ENCODE assay signal across 17 cellular contexts in genomic region chr7:32870298-32870697, GRCh38. TPM values are rescaled to one million over a fixed set of nuclear protein-coding genes. Genes with fewer than 3 reads are reported as not detected.
DNase-seq lines count a peak whose midpoint lies in the region; ATAC-seq, FAIRE-seq and TF ChIP-seq lines count a peak whose summit lies in the region.
"Had no signal": no experiment of that assay in that cellular context is flagged by ENCODE, and none has a peak within 500 bp of the region (broad histone marks: within the 10 kb centered on the region; RNA-seq: fewer than 3 reads in every experiment).

No MANE protein-coding gene starts in this region.

- peaks cover 13 to 50% of the 10 kb centered on the region in 2 donors for H3K36me3 Mint-ChIP-seq in activated T-cell treated with anti-CD3 and anti-CD28 coated beads, Interleukin-2, amount 50 U/mL, for 72 hours (ENCODE audit: insufficient read depth in 2 of 2)
- H3K36me3 Mint-ChIP-seq in natural killer cell (peaks cover 27% of the 10 kb centered on the region), astrocyte (ENCODE audit: low read depth, unreplicated experiment) (peaks cover 14% of the 10 kb centered on the region)
- peaks cover 36% of the 10 kb centered on the region for H3K36me3 Mint-ChIP-seq in natural killer cell treated with Interleukin-12 subunit alpha and Interleukin-12 subunit beta and Interleukin-15 and Interleukin-18, amount 100 ng/mL, for 72 hours
- peaks cover 87% of the 10 kb centered on the region for H3K36me3 Mint-ChIP-seq in stimulated activated effector memory CD8-positive, alpha-beta T cell treated with anti-CD3 and anti-CD28 coated beads, Interleukin-12 subunit alpha, Interleukin-12 subunit beta, amount 100 ng/mL, for 72 hours

- H3K4me1 ChIP-seq in astrocyte (ENCODE audit: insufficient read depth, low read length) (no peaks in the 10 kb centered on the region), MM.1S (ENCODE audit: low read length) (no peaks in the 10 kb centered on the region)

- H3K9me2 ChIP-seq in MM.1S (replicated peaks; ENCODE audit: insufficient read depth, low read length): no peaks in the 10 kb centered on the region

- intact Hi-C loops in natural killer cell (cut with micrococcal nuclease): no loop called here

- H3K27me3 ChIP-seq in astrocyte (ENCODE audit: insufficient read depth, low read length) (no peaks in the 10 kb centered on the region), MM.1S (replicated peaks; ENCODE audit: insufficient read depth, low read length) (no peaks in the 10 kb centered on the region)

- H3K9me3 ChIP-seq in astrocyte (ENCODE audit: insufficient read depth, low read depth, low read length) (no peaks in the 10 kb centered on the region), MM.1S (replicated peaks; ENCODE audit: insufficient read depth, low read length) (no peaks in the 10 kb centered on the region)

- no peaks in the 10 kb centered on the region for H3K27me3 Mint-ChIP-seq in activated T-cell treated with anti-CD3 and anti-CD28 coated beads, Interleukin-2, amount 50 U/mL, for 72 hours (ENCODE audit: low read depth)
- no peaks in the 10 kb centered on the region for H3K27me3 Mint-ChIP-seq in natural killer cell (ENCODE audit: low read depth in 2 of 2)
- H3K27me3 Mint-ChIP-seq in natural killer cell treated with Interleukin-12 subunit alpha and Interleukin-12 subunit beta and Interleukin-15 and Interleukin-18, amount 100 ng/mL, for 72 hours: no peaks in the 10 kb centered on the region
- H3K27me3 Mint-ChIP-seq in astrocyte (ENCODE audit: low read depth, unreplicated experiment): no peaks in the 10 kb centered on the region
- H3K27me3 Mint-ChIP-seq: B cell; CD4-positive, alpha-beta memory T cell had no signal

- TF ChIP-seq CTCF in natural killer cell (IDR thresholded peaks at IDR 0.05) (no peak), astrocyte (IDR thresholded peaks at IDR 0.05; ENCODE audit: insufficient read depth, low read depth, low read length) (no peak), MM.1S (IDR thresholded peaks at IDR 0.05; ENCODE audit: low read length) (no peak)

- H3K4me2 ChIP-seq in astrocyte (ENCODE audit: low read length) (no peak overlapping the region), MM.1S (ENCODE audit: low read depth, low read length) (no peak overlapping the region)

- H3F3A ChIP-seq in MM.1S (ENCODE audit: insufficient read depth, low read length): no peaks in the 10 kb centered on the region

- no peak overlapping the region for H3K9ac ChIP-seq in astrocyte (ENCODE audit: low read length)
- no peak overlapping the region for H3K9ac ChIP-seq in MM.1S (ENCODE audit: low read length)

- H3K36me3 ChIP-seq in astrocyte (ENCODE audit: insufficient read depth, low read length) (peaks cover 46% of the 10 kb centered on the region), MM.1S (replicated peaks; ENCODE audit: insufficient read depth, low read length) (peaks cover 15% of the 10 kb centered on the region; the same call in 1 of the 2 replicates)

- no peak overlapping the region for H2AFZ ChIP-seq in astrocyte (ENCODE audit: low read depth, low read length)
- H2AFZ ChIP-seq in MM.1S (ENCODE audit: low read length): no peak overlapping the region

- FAIRE-seq in astrocyte (lab: Jason Lieb, UNC): no peak
- FAIRE-seq: A204.1, G401.6, GM12891 had no signal

- H4K20me1 ChIP-seq in astrocyte (ENCODE audit: insufficient read depth, low read length): peaks cover 33% of the 10 kb centered on the region
- H4K20me1 ChIP-seq in MM.1S (ENCODE audit: insufficient read depth, low read length): no peaks in the 10 kb centered on the region

- DNase-seq in activated T-cell treated with anti-CD3 and anti-CD28 coated beads, Interleukin-2, amount 50 U/mL, for 72 hours: no peak
- no peak for DNase-seq in activated T-cell treated with anti-CD3 and anti-CD28 coated beads, Interleukin-2, amount 50 U/mL, for 48 hours
- DNase-seq in natural killer cell (no peak), astrocyte (ENCODE audit: low read depth) (no peak), HT-29 (ENCODE audit: low spot score) (no peak), MM.1S (no peak)
- no peak for DNase-seq in natural killer cell treated with Interleukin-12 subunit alpha and Interleukin-12 subunit beta and Interleukin-15 and Interleukin-18, amount 100 ng/mL, for 72 hours (ENCODE audit: low spot score)
- no peak for DNase-seq in stimulated activated effector memory CD8-positive, alpha-beta T cell treated with anti-CD3 and anti-CD28 coated beads, Interleukin-12 subunit alpha, Interleukin-12 subunit beta, amount 100 ng/mL, for 72 hours (ENCODE audit: low spot score in 2 of 2)
- DNase-seq: CD4-positive, alpha-beta memory T cell; DMS79; GOT3; H9 had no signal

- peaks cover 4 to 7% of the 10 kb centered on the region in 2 donors for H3K9me3 Mint-ChIP-seq in activated T-cell treated with anti-CD3 and anti-CD28 coated beads, Interleukin-2, amount 50 U/mL, for 72 hours
- H3K9me3 Mint-ChIP-seq in natural killer cell (no peaks in the 10 kb centered on the region), astrocyte (ENCODE audit: unreplicated experiment) (no peaks in the 10 kb centered on the region)
- H3K9me3 Mint-ChIP-seq in natural killer cell treated with Interleukin-12 subunit alpha and Interleukin-12 subunit beta and Interleukin-15 and Interleukin-18, amount 100 ng/mL, for 72 hours: no peaks in the 10 kb centered on the region
- H3K9me3 Mint-ChIP-seq in stimulated activated effector memory CD8-positive, alpha-beta T cell treated with anti-CD3 and anti-CD28 coated beads, Interleukin-12 subunit alpha, Interleukin-12 subunit beta, amount 100 ng/mL, for 72 hours: peaks cover 3% of the 10 kb centered on the region

- peaks cover 33% of the 10 kb centered on the region for H3K4me1 Mint-ChIP-seq in activated T-cell treated with anti-CD3 and anti-CD28 coated beads, Interleukin-2, amount 50 U/mL, for 72 hours (ENCODE audit: low read depth)
- H3K4me1 Mint-ChIP-seq in natural killer cell: peaks cover 58 to 62% of the 10 kb centered on the region in 2 donors
- H3K4me1 Mint-ChIP-seq in natural killer cell treated with Interleukin-12 subunit alpha and Interleukin-12 subunit beta and Interleukin-15 and Interleukin-18, amount 100 ng/mL, for 72 hours (ENCODE audit: low read depth in 2 of 2): peaks cover 26 to 34% of the 10 kb centered on the region in 2 donors
- no peaks in the 10 kb centered on the region for H3K4me1 Mint-ChIP-seq in astrocyte (ENCODE audit: low read depth, unreplicated experiment)
- H3K4me1 Mint-ChIP-seq in stimulated activated effector memory CD8-positive, alpha-beta T cell treated with anti-CD3 and anti-CD28 coated beads, Interleukin-12 subunit alpha, Interleukin-12 subunit beta, amount 100 ng/mL, for 72 hours: peaks cover 32% of the 10 kb centered on the region

- peak overlapping the region; percentile 24 to 46 for H3K4me3 Mint-ChIP-seq in activated T-cell treated with anti-CD3 and anti-CD28 coated beads, Interleukin-2, amount 50 U/mL, for 72 hours
- H3K4me3 Mint-ChIP-seq in natural killer cell (peak overlapping the region; percentile 10), astrocyte (ENCODE audit: unreplicated experiment) (no peak overlapping the region)
- H3K4me3 Mint-ChIP-seq in natural killer cell treated with Interleukin-12 subunit alpha and Interleukin-12 subunit beta and Interleukin-15 and Interleukin-18, amount 100 ng/mL, for 72 hours: no peak overlapping the region
- no peak overlapping the region for H3K4me3 Mint-ChIP-seq in stimulated activated effector memory CD8-positive, alpha-beta T cell treated with anti-CD3 and anti-CD28 coated beads, Interleukin-12 subunit alpha, Interleukin-12 subunit beta, amount 100 ng/mL, for 72 hours
- H3K4me3 Mint-ChIP-seq: B cell; CD4-positive, alpha-beta memory T cell; H9 had no signal

- peak overlapping the region; percentile 68 for H3K27ac Mint-ChIP-seq in activated T-cell treated with anti-CD3 and anti-CD28 coated beads, Interleukin-2, amount 50 U/mL, for 72 hours
- peak overlapping the region; percentile 45 to 56 for H3K27ac Mint-ChIP-seq in natural killer cell
- peak overlapping the region in 1 of 2 donors; percentile 12 for H3K27ac Mint-ChIP-seq in natural killer cell treated with Interleukin-12 subunit alpha and Interleukin-12 subunit beta and Interleukin-15 and Interleukin-18, amount 100 ng/mL, for 72 hours
- H3K27ac Mint-ChIP-seq in astrocyte (ENCODE audit: unreplicated experiment): peak overlapping the region; percentile 15
- no peak overlapping the region for H3K27ac Mint-ChIP-seq in stimulated activated effector memory CD8-positive, alpha-beta T cell treated with anti-CD3 and anti-CD28 coated beads, Interleukin-12 subunit alpha, Interleukin-12 subunit beta, amount 100 ng/mL, for 72 hours
- H3K27ac Mint-ChIP-seq: B cell, H9 had no signal

- ATAC-seq in activated T-cell treated with anti-CD3 and anti-CD28 coated beads, Interleukin-2, amount 50 U/mL, for 72 hours (replicated peaks in 1 of 2): peak; percentile 81 to 88
- no peak for ATAC-seq in natural killer cell
- no peak for ATAC-seq in natural killer cell treated with Interleukin-12 subunit alpha and Interleukin-12 subunit beta and Interleukin-15 and Interleukin-18, amount 100 ng/mL, for 72 hours
- ATAC-seq in stimulated activated effector memory CD8-positive, alpha-beta T cell treated with anti-CD3 and anti-CD28 coated beads, Interleukin-12 subunit alpha, Interleukin-12 subunit beta, amount 100 ng/mL, for 72 hours: peak; percentile 90

- H3K27ac ChIP-seq in astrocyte (ENCODE audit: low read depth, low read length) (no peak overlapping the region), MM.1S (ENCODE audit: low read length) (no peak overlapping the region)
- H3K27ac ChIP-seq: C4-2B had no signal

- H3K79me2 ChIP-seq in astrocyte (ENCODE audit: insufficient read depth, low read length) (peaks cover 24% of the 10 kb centered on the region), MM.1S (ENCODE audit: low read length) (peaks cover 36% of the 10 kb centered on the region)

- H3K4me3 ChIP-seq in astrocyte (ENCODE audit: insufficient read depth, low read depth, low read length) (no peak overlapping the region), MM.1S (ENCODE audit: low read length) (no peak overlapping the region)

RNA-seq across cellular contexts. Expression of gene KBTBD2, which starts 21.3 kb away (rescaled TPM):
- total RNA-seq in activated T-cell treated with anti-CD3 and anti-CD28 coated beads, Interleukin-2, amount 50 U/mL, for 72 hours: 10 to 100 TPM; 30.1 to 35.9 TPM
- 100 to 1,000 TPM; 124 to 161 (median 150) TPM for total RNA-seq in natural killer cell
- 10 to 100 TPM; 36.3 to 38.8 TPM for total RNA-seq in natural killer cell treated with Interleukin-12 subunit alpha and Interleukin-12 subunit beta and Interleukin-15 and Interleukin-18, amount 100 ng/mL, for 72 hours
- total RNA-seq in astrocyte: 26.2 and 26.9 TPM in 2 replicates
- total RNA-seq in HT-29 (2014; rRNA removed; shearing (Covaris generic)): 29.1 and 36.1 TPM in 2 replicates

Comparison
In these comparisons a context has a peak if more than half of its experiments do, and no peak if none do; other contexts are left out.
1. H3K4me3 Mint-ChIP-seq: peak in activated T-cell treated with anti-CD3 and anti-CD28 coated beads, Interleukin-2, amount 50 U/mL, for 72 hours (2 of 2) and natural killer cell (single experiment); none in natural killer cell treated with Interleukin-12 subunit alpha and Interleukin-12 subunit beta and Interleukin-15 and Interleukin-18, amount 100 ng/mL, for 72 hours (single experiment), astrocyte (single experiment) and stimulated activated effector memory CD8-positive, alpha-beta T cell treated with anti-CD3 and anti-CD28 coated beads, Interleukin-12 subunit alpha, Interleukin-12 subunit beta, amount 100 ng/mL, for 72 hours (single experiment).
2. ATAC-seq: peak in activated T-cell treated with anti-CD3 and anti-CD28 coated beads, Interleukin-2, amount 50 U/mL, for 72 hours (2 of 2) and stimulated activated effector memory CD8-positive, alpha-beta T cell treated with anti-CD3 and anti-CD28 coated beads, Interleukin-12 subunit alpha, Interleukin-12 subunit beta, amount 100 ng/mL, for 72 hours (single experiment); none in natural killer cell (0 of 3) and natural killer cell treated with Interleukin-12 subunit alpha and Interleukin-12 subunit beta and Interleukin-15 and Interleukin-18, amount 100 ng/mL, for 72 hours (0 of 2).